Comparison of ENCODE assay signal across 10 cellular contexts in the genomic region with DNA sequence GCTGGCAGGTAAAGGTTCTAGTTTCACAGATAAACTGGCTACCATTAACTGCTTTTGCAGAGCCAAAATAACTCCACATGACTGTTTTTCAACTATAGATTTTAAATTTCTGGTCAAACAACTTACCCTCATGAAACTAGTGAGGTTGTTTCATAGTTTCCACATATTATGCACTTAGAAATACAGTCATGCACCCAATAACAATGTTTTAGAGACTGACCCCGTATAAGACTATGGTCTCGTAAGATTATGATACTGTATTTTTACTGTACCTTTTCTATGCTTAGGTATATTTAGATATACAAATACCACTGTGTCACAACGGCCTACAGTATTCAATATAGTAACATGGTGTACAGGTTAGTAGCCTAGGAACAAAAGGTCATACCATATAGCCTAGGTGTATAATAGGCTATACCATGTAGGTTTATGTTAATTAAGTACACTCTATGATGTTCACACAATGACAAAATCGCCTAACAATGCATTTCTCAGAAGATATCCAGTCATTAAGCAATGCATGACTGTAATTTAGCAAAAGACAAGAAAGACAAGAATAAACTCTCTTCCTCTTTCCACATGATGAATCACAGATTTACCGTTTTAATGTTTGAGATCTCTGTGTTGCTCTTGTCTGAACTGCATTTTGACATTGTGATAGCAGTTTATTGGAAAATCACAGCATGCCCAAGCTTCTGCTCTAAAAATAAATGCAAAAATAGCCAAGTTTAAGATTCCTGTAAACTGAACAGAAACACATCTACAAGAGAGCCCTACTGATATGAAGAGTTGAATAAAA. TPM values are rescaled to one million over a fixed set of nuclear protein-coding genes. Genes with fewer than 3 reads are reported as not detected.
DNase-seq lines count a peak whose midpoint lies in the region; ATAC-seq and TF ChIP-seq lines count a peak whose summit lies in the region.
"Had no signal": no experiment of that assay in that cellular context is flagged by ENCODE, and none has a peak within 500 bp of the region (broad histone marks: within the 10 kb centered on the region; RNA-seq: fewer than 3 reads in every experiment).

No MANE protein-coding gene starts in this region.

- no peak for TF ChIP-seq CTCF in transverse colon (IDR thresholded peaks at IDR 0.05)

- intact Hi-C loops in transverse colon (cut with DNase I; ENCODE audit: low total_unique reads): no loop called here
- intact Hi-C loops in activated T-helper 1 cell treated with anti-CD3 and anti-CD28 coated beads, Interleukin-12 subunit alpha, Interleukin-12 subunit beta, Interleukin-2, Interleukin-4 antibody, amounts not matched to agents 30 ng/mL and 10 ng/mL and 1 ng/mL, durations not matched to agents 14 hours and 24 hours and 36 hours (cut with micrococcal nuclease): no loop called here

- H3K9me3 ChIP-seq in transverse colon: peaks cover 6% of the 10 kb centered on the region in 2 donors

- no peaks in the 10 kb centered on the region for H3K36me3 ChIP-seq in transverse colon

- H3K4me3 Mint-ChIP-seq in activated naive CD4-positive, alpha-beta T cell treated with anti-CD3 and anti-CD28 coated beads, Interleukin-2, amount 50 U/mL, for 24 hours: no peak overlapping the region
- H3K4me3 Mint-ChIP-seq in activated naive CD8-positive, alpha-beta T cell treated with anti-CD3 and anti-CD28 coated beads, Interleukin-2, amount 50 U/mL, for 24 hours: peak overlapping the region; percentile 5
- H3K4me3 Mint-ChIP-seq in activated T-helper 1 cell treated with anti-CD3 and anti-CD28 coated beads, Interleukin-12 subunit alpha, Interleukin-12 subunit beta, Interleukin-2, Interleukin-4 antibody, amounts not matched to agents 30 ng/mL and 10 ng/mL and 1 ng/mL, durations not matched to agents 14 hours and 24 hours and 36 hours: no peak overlapping the region

- H3K27ac Mint-ChIP-seq in activated naive CD4-positive, alpha-beta T cell treated with anti-CD3 and anti-CD28 coated beads, Interleukin-2, amount 50 U/mL, for 24 hours: peak overlapping the region; percentile 41
- peak overlapping the region; percentile 7 for H3K27ac Mint-ChIP-seq in activated naive CD8-positive, alpha-beta T cell treated with anti-CD3 and anti-CD28 coated beads, Interleukin-2, amount 50 U/mL, for 24 hours
- no peak overlapping the region for H3K27ac Mint-ChIP-seq in activated T-helper 1 cell treated with anti-CD3 and anti-CD28 coated beads, Interleukin-12 subunit alpha, Interleukin-12 subunit beta, Interleukin-2, Interleukin-4 antibody, amounts not matched to agents 30 ng/mL and 10 ng/mL and 1 ng/mL, durations not matched to agents 14 hours and 24 hours and 36 hours

- in situ Hi-C loops in transverse colon (cut with MboI; ENCODE audit: low pct_ligation_motif_present in 1 of 4, low pct_unique_long_range_greater_than_20kb in 1 of 4, low sequenced_read_pairs in 3 of 4): loop anchor here in 1 of 4 donors (25.0 kb wide), 1 partner anchor 397 kb away; the partner anchor contains the start of gene GLRX5

- H3K4me1 Mint-ChIP-seq in activated naive CD4-positive, alpha-beta T cell treated with anti-CD3 and anti-CD28 coated beads, Interleukin-2, amount 50 U/mL, for 24 hours: peaks cover 84% of the 10 kb centered on the region
- H3K4me1 Mint-ChIP-seq in activated naive CD8-positive, alpha-beta T cell treated with anti-CD3 and anti-CD28 coated beads, Interleukin-2, amount 50 U/mL, for 24 hours: peaks cover 71% of the 10 kb centered on the region
- H3K4me1 Mint-ChIP-seq in activated T-helper 1 cell treated with anti-CD3 and anti-CD28 coated beads, Interleukin-12 subunit alpha, Interleukin-12 subunit beta, Interleukin-2, Interleukin-4 antibody, amounts not matched to agents 30 ng/mL and 10 ng/mL and 1 ng/mL, durations not matched to agents 14 hours and 24 hours and 36 hours (ENCODE audit: low read depth): peaks cover 53% of the 10 kb centered on the region

- no peak for DNase-seq in activated naive CD4-positive, alpha-beta T cell treated with anti-CD3 and anti-CD28 coated beads, Interleukin-2, amount 50 U/mL, for 16 hours
- no peak for DNase-seq in activated naive CD8-positive, alpha-beta T cell treated with anti-CD3 and anti-CD28 coated beads, Interleukin-2, amount 50 U/mL, for 24 hours
- no peak for DNase-seq in transverse colon
- DNase-seq in NCI-H82 (lab: John Stamatoyannopoulos, UW): no peak
- no peak for DNase-seq in activated T-helper 1 cell treated with anti-CD3 and anti-CD28 coated beads, Interleukin-12 subunit alpha, Interleukin-12 subunit beta, Interleukin-2, Interleukin-4 antibody, amounts not matched to agents 30 ng/mL and 10 ng/mL and 1 ng/mL, durations not matched to agents 14 hours and 24 hours and 36 hours (ENCODE audit: low spot score)
- DNase-seq: heart left ventricle, SHP77 had no signal

- 56 to 65% methylated on average over 4 to 5 of the region's 5 CpGs for WGBS in transverse colon (ENCODE audit: low coverage in 1 of 2), 2 donors

- TF ChIP-seq EP300 in transverse colon (IDR thresholded peaks at IDR 0.05; ENCODE audit: low read depth): no peak

- peaks cover 13 to 84% (median 61%) of the 10 kb centered on the region in 4 donors for H3K4me1 ChIP-seq in transverse colon

- peaks cover 6% of the 10 kb centered on the region for H3K9me3 Mint-ChIP-seq in activated naive CD4-positive, alpha-beta T cell treated with anti-CD3 and anti-CD28 coated beads, Interleukin-2, amount 50 U/mL, for 24 hours
- peaks cover 6% of the 10 kb centered on the region for H3K9me3 Mint-ChIP-seq in activated naive CD8-positive, alpha-beta T cell treated with anti-CD3 and anti-CD28 coated beads, Interleukin-2, amount 50 U/mL, for 24 hours
- H3K9me3 Mint-ChIP-seq in activated T-helper 1 cell treated with anti-CD3 and anti-CD28 coated beads, Interleukin-12 subunit alpha, Interleukin-12 subunit beta, Interleukin-2, Interleukin-4 antibody, amounts not matched to agents 30 ng/mL and 10 ng/mL and 1 ng/mL, durations not matched to agents 14 hours and 24 hours and 36 hours: peaks cover 8% of the 10 kb centered on the region

- no peak overlapping the region for H3K4me3 ChIP-seq in transverse colon
- H3K4me3 ChIP-seq: heart left ventricle had no signal

- H3K36me3 Mint-ChIP-seq in activated naive CD4-positive, alpha-beta T cell treated with anti-CD3 and anti-CD28 coated beads, Interleukin-2, amount 50 U/mL, for 24 hours: peaks cover 6% of the 10 kb centered on the region
- H3K36me3 Mint-ChIP-seq in activated naive CD8-positive, alpha-beta T cell treated with anti-CD3 and anti-CD28 coated beads, Interleukin-2, amount 50 U/mL, for 24 hours (ENCODE audit: low read depth): peaks cover 7% of the 10 kb centered on the region
- peaks cover 12% of the 10 kb centered on the region for H3K36me3 Mint-ChIP-seq in activated T-helper 1 cell treated with anti-CD3 and anti-CD28 coated beads, Interleukin-12 subunit alpha, Interleukin-12 subunit beta, Interleukin-2, Interleukin-4 antibody, amounts not matched to agents 30 ng/mL and 10 ng/mL and 1 ng/mL, durations not matched to agents 14 hours and 24 hours and 36 hours (ENCODE audit: low read depth)

- peak; percentile 46 for ATAC-seq in activated naive CD8-positive, alpha-beta T cell treated with anti-CD3 and anti-CD28 coated beads, Interleukin-2, amount 50 U/mL, for 24 hours
- ATAC-seq in GM21529 (IDR thresholded peaks at IDR 0.05; ENCODE audit: unreplicated experiment): no peak

- TF ChIP-seq POLR2A in transverse colon (IDR thresholded peaks at IDR 0.05): no peak

- peak overlapping the region; percentile 88 for H3K27ac ChIP-seq in layer of hippocampus (ENCODE audit: low read depth, low read length)
- peak overlapping the region in 3 of 4 donors; percentile 13 to 32 (median 14) for H3K27ac ChIP-seq in transverse colon

- no peaks in the 10 kb centered on the region for H3K27me3 ChIP-seq in layer of hippocampus (ENCODE audit: control insufficient read depth, insufficient read depth, low read length)
- H3K27me3 ChIP-seq in transverse colon: no peaks in the 10 kb centered on the region
- H3K27me3 ChIP-seq: heart left ventricle had no signal

- no peaks in the 10 kb centered on the region for H3K27me3 Mint-ChIP-seq in activated naive CD4-positive, alpha-beta T cell treated with anti-CD3 and anti-CD28 coated beads, Interleukin-2, amount 50 U/mL, for 24 hours
- no peaks in the 10 kb centered on the region for H3K27me3 Mint-ChIP-seq in activated naive CD8-positive, alpha-beta T cell treated with anti-CD3 and anti-CD28 coated beads, Interleukin-2, amount 50 U/mL, for 24 hours
- no peaks in the 10 kb centered on the region for H3K27me3 Mint-ChIP-seq in activated T-helper 1 cell treated with anti-CD3 and anti-CD28 coated beads, Interleukin-12 subunit alpha, Interleukin-12 subunit beta, Interleukin-2, Interleukin-4 antibody, amounts not matched to agents 30 ng/mL and 10 ng/mL and 1 ng/mL, durations not matched to agents 14 hours and 24 hours and 36 hours (ENCODE audit: insufficient read depth)

RNA-seq across cellular contexts. Expression of gene DICER1, which starts 17.1 kb away (rescaled TPM):
- 100 to 1,000 TPM in 1 of 4 donors, 10 to 100 TPM in 3; 45.6 to 102 (median 71.4) TPM for total RNA-seq in transverse colon
- total RNA-seq in activated T-helper 1 cell treated with anti-CD3 and anti-CD28 coated beads, Interleukin-12 subunit alpha, Interleukin-12 subunit beta, Interleukin-2, Interleukin-4 antibody, amounts not matched to agents 30 ng/mL and 10 ng/mL and 1 ng/mL, durations not matched to agents 14 hours and 24 hours and 36 hours: 76.8 and 87.2 TPM in 2 replicates
